In genomic region chr19:38310279-38310670, GRCh38 we compare ENCODE assay signal across 32 cellular contexts. TPM values are rescaled to one million over a fixed set of nuclear protein-coding genes. Genes with fewer than 3 reads are reported as not detected.
"Had no signal": no experiment of that assay in that cellular context is flagged by ENCODE, and none has a peak within 500 bp of the region (broad histone marks: within the 10 kb centered on the region; RNA-seq: fewer than 3 reads in every experiment).

No MANE protein-coding gene starts in this region.

- H3K9me3 ChIP-seq: ovary, psoas muscle, right lobe of liver, sigmoid colon, suprapubic skin, testis, tibial artery, transverse colon, upper lobe of right lung, uterus had no signal

- H3K27me3 Mint-ChIP-seq: progenitor cell of endocrine pancreas; stimulated activated memory B cell treated with anti-CD40 and anti-IgM and Interleukin-4, amounts not matched to agents 10 μg/mL and 1 μg/mL and 100 μg/mL, for 72 hours; stimulated activated naive CD8-positive, alpha-beta T cell treated with anti-CD3 and anti-CD28 coated beads, Interleukin-15, amount 100 ng/mL, for 72 hours; type B pancreatic cell had no signal

- H3K79me2 ChIP-seq: parathyroid adenoma had no signal

- DNase-seq: natural killer cell; occipital lobe; ovary; posterior cingulate gyrus; psoas muscle; right lobe of liver; sigmoid colon; small intestine; stimulated activated CD4-positive, alpha-beta T cell treated with anti-CD3 and anti-CD28 coated beads, Interleukin-15, amount 100 ng/mL, for 24 hours; stimulated activated CD4-positive, alpha-beta T cell treated with anti-CD3 and anti-CD28 coated beads, Interleukin-2, amount 100 ng/mL, for 24 hours; stimulated activated CD4-positive, alpha-beta T cell treated with anti-CD3 and anti-CD28 coated beads, Interleukin-2, amount 100 ng/mL, for 48 hours; stimulated activated CD4-positive, alpha-beta T cell treated with anti-CD3 and anti-CD28 coated beads, Interleukin-4, amount 100 ng/mL, for 24 hours; stimulated activated naive CD4-positive, alpha-beta T cell; stimulated activated naive CD8-positive, alpha-beta T cell treated with anti-CD3 and anti-CD28 coated beads, Interleukin-15, amount 100 ng/mL, for 72 hours; stimulated activated naive CD8-positive, alpha-beta T cell treated with anti-CD3 and anti-CD28 coated beads, Interleukin-15, Interleukin-2, amounts not matched to agents 100 U/mL and 50 U/mL, for 24 hours; substantia nigra; testis; tibial artery; transverse colon; upper lobe of right lung; uterus had no signal

- H3K36me3 Mint-ChIP-seq: natural killer cell had no signal

- H2AFZ ChIP-seq: neural progenitor cell, parathyroid adenoma had no signal

- ATAC-seq: natural killer cell; psoas muscle; right cardiac atrium; right lobe of liver; stimulated activated memory B cell treated with anti-CD40 and anti-IgM and Interleukin-4, amounts not matched to agents 10 μg/mL and 1 μg/mL and 100 μg/mL, for 72 hours; stimulated activated naive CD8-positive, alpha-beta T cell treated with anti-CD3 and anti-CD28 coated beads, Interleukin-15, amount 100 ng/mL, for 72 hours; stimulated activated naive CD8-positive, alpha-beta T cell treated with anti-CD3 and anti-CD28 coated beads, Interleukin-15, Interleukin-2, amounts not matched to agents 100 U/mL and 50 U/mL, for 24 hours; upper lobe of right lung had no signal

- H3K4me1 Mint-ChIP-seq: nephron had no signal

- H3K4me1 ChIP-seq: neural progenitor cell, parathyroid adenoma, psoas muscle, testis had no signal

- H3K4me3 Mint-ChIP-seq: natural killer cell; nephron; neural progenitor cell; stimulated activated memory B cell treated with anti-CD40 and anti-IgM and Interleukin-4, amounts not matched to agents 10 μg/mL and 1 μg/mL and 100 μg/mL, for 72 hours; stimulated activated naive CD8-positive, alpha-beta T cell treated with anti-CD3 and anti-CD28 coated beads, Interleukin-15, amount 100 ng/mL, for 72 hours; type B pancreatic cell had no signal

- FAIRE-seq: small intestine had no signal

- H3K27me3 ChIP-seq: neural progenitor cell, ovary, right lobe of liver, sigmoid colon, suprapubic skin, testis, tibial artery, transverse colon, upper lobe of right lung, uterus had no signal

- H3K27ac Mint-ChIP-seq: natural killer cell, nephron, neural progenitor cell, progenitor cell of endocrine pancreas had no signal

- H3K9ac ChIP-seq: neural progenitor cell, parathyroid adenoma had no signal

- H3K4me2 ChIP-seq: neural progenitor cell had no signal

- H3K36me3 ChIP-seq: neural progenitor cell, ovary, uterus had no signal

- H3K4me3 ChIP-seq: neural progenitor cell, ovary, psoas muscle, right lobe of liver, sigmoid colon, suprapubic skin, testis, tibial artery, transverse colon, upper lobe of right lung, uterus had no signal

- H3K9me3 Mint-ChIP-seq: natural killer cell, nephron, neural progenitor cell, type B pancreatic cell had no signal

- H3K27ac ChIP-seq: neural progenitor cell, ovary, parathyroid adenoma, psoas muscle, right lobe of liver, sigmoid colon, suprapubic skin, testis, tibial artery, transverse colon, upper lobe of right lung, uterus had no signal

RNA-seq across cellular contexts. Expression of gene C19orf33, which starts 6.2 kb away (rescaled TPM):
- total RNA-seq: occipital lobe, osteoblast, skeletal muscle tissue had no signal
- polyA plus RNA-seq: neural cell had no signal

RNA-seq across cellular contexts. Expression of gene KCNK6, which starts 9.4 kb away (rescaled TPM):
- polyA plus RNA-seq: neural cell had no signal
